8 cellular contexts compared by ENCODE assay signal in genomic region chr13:97435297-97435682, GRCh38. TPM values are rescaled to one million over a fixed set of nuclear protein-coding genes. Genes with fewer than 3 reads are reported as not detected.
DNase-seq lines count a peak whose midpoint lies in the region; ATAC-seq, FAIRE-seq and TF ChIP-seq lines count a peak whose summit lies in the region.

No MANE protein-coding gene starts in this region.

- peaks cover 4% of the 10 kb centered on the region; the same call in 1 of the 2 replicates for H3K4me1 ChIP-seq in SJCRH30
- H3K4me1 ChIP-seq in esophagus muscularis mucosa = peaks cover 28 to 60% (median 46%) of the 10 kb centered on the region in 4 donors
- H3K4me1 ChIP-seq in psoas muscle = peaks cover 33% of the 10 kb centered on the region

- no peak for TF ChIP-seq POLR2A in esophagus muscularis mucosa (IDR thresholded peaks at IDR 0.05; ENCODE audit: low read depth)

- H3K4me3 ChIP-seq in GM08714 (ENCODE audit: low read length) (peak overlapping the region; percentile 98), SJCRH30 (peak overlapping the region; percentile 94), esophagus muscularis mucosa (peak overlapping the region; percentile 78 to 92 (median 83)), psoas muscle (peak overlapping the region; percentile 84)

- intact Hi-C loops in esophagus muscularis mucosa (cut with DNase I) (loop anchor here (10.0 kb wide), 1 partner anchor 210 kb away; the partner anchor contains the start of gene MBNL2), psoas muscle (cut with DNase I) (loop anchor here in 1 of 2 donors (10.0 kb wide), 2 partner anchors 190 to 210 kb away; partner anchors contain the start of gene MBNL2)

- no peak for FAIRE-seq in RCC 7860 (lab: Jason Lieb, UNC)

- 21% methylated on average over 2 of the region's 2 CpGs for WGBS in esophagus muscularis mucosa
- 9 to 22% (median 16%) methylated on average over 2 of the region's 2 CpGs for WGBS in psoas muscle, 3 donors

- H3K27ac ChIP-seq in SJCRH30 (no peak overlapping the region; the same call in 1 of the 2 replicates), esophagus muscularis mucosa (replicated peaks in 1 of 4) (peak overlapping the region in 1 of 4 donors; percentile 99), psoas muscle (no peak overlapping the region)

- TF ChIP-seq CTCF in esophagus muscularis mucosa (IDR thresholded peaks at IDR 0.05) (no peak), psoas muscle (IDR thresholded peaks at IDR 0.05) (no peak)

- H3K27me3 ChIP-seq in SJCRH30 (no peaks in the 10 kb centered on the region), esophagus muscularis mucosa (no peaks in the 10 kb centered on the region), psoas muscle (ENCODE audit: insufficient read depth in 3 of 3, low read length in 2 of 3) (no peaks in the 10 kb centered on the region)

- H3K9me3 ChIP-seq in SJCRH30 (replicated peaks) (no peaks in the 10 kb centered on the region), esophagus muscularis mucosa (no peaks in the 10 kb centered on the region), psoas muscle (no peaks in the 10 kb centered on the region)

- H3K36me3 ChIP-seq in SJCRH30 (0 out of 2 replicates have a peak, but pooled peaks cover 4% of the 10 kb centered on the region), esophagus muscularis mucosa (peaks cover 0 to 4% (median 0%) of the 10 kb centered on the region in 4 donors), psoas muscle (ENCODE audit: insufficient read depth in 1 of 2, low read depth in 1 of 2) (peaks cover 0 to 16% of the 10 kb centered on the region in 2 donors)

- TF ChIP-seq EP300 in esophagus muscularis mucosa (IDR thresholded peaks at IDR 0.05) = no peak

- ATAC-seq in psoas muscle = no peak
- ATAC-seq in HG02571 (IDR thresholded peaks at IDR 0.05; ENCODE audit: unreplicated experiment) = no peak

- DNase-seq in SJCRH30 (no peak), esophagus muscularis mucosa (ENCODE audit: extremely low spot score) (no peak), psoas muscle (no peak), HT-29 (ENCODE audit: low spot score) (no peak), RCC 7860 (ENCODE audit: low spot score) (no peak)
- DNase-seq in stimulated activated naive CD4-positive, alpha-beta T cell (lab: John Stamatoyannopoulos, UW) = no peak

RNA-seq across cellular contexts. Expression of gene RAP2A, which starts 1.3 kb away (rescaled TPM):
- total RNA-seq in SJCRH30 (2014; rRNA removed; shearing (Covaris generic)) = 26.8 and 28.9 TPM in 2 replicates
- total RNA-seq in esophagus muscularis mucosa (10 to 100 TPM; 24.1 to 27.8 (median 26.0) TPM), psoas muscle (10 to 100 TPM; 11.1 to 35.7 (median 20.4) TPM)
- polyA plus RNA-seq in psoas muscle = 10 to 100 TPM in 1 of 3 donors, 1 to 10 TPM in 2; 3.8 to 11.4 (median 5.2) TPM
- total RNA-seq in HT-29 (2014; rRNA removed; shearing (Covaris generic)) = 26.5 and 28.8 TPM in 2 replicates
